1 cellular context compared by ENCODE assay signal in the genomic region with DNA sequence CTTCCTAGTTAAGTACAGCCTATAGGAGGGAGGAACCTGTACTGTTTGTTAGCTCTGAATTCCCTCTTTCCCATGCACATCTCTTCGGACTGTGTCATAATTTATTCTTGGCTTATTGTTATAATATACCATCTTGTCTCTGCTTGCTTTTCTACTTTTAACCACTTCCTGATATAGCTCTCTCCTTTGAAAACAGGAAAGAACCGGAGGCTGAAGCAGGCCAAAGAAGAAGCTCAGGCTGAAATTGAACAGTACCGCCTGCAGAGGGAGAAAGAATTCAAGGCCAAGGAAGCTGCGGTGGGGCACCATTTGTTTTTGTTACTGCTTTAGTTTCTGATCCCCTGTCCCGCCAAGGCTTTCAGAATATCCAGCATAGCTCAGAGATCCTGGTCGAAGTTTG.
TF ChIP-seq lines count a peak whose summit lies in the region.

No MANE protein-coding gene starts in this region.

TF ChIP-seq in GM23338, 12 proteins besides CTCF, POLR2A, EP300 and RAD21 (continued from another document):
- TF ChIP-seq, protein P1, sequence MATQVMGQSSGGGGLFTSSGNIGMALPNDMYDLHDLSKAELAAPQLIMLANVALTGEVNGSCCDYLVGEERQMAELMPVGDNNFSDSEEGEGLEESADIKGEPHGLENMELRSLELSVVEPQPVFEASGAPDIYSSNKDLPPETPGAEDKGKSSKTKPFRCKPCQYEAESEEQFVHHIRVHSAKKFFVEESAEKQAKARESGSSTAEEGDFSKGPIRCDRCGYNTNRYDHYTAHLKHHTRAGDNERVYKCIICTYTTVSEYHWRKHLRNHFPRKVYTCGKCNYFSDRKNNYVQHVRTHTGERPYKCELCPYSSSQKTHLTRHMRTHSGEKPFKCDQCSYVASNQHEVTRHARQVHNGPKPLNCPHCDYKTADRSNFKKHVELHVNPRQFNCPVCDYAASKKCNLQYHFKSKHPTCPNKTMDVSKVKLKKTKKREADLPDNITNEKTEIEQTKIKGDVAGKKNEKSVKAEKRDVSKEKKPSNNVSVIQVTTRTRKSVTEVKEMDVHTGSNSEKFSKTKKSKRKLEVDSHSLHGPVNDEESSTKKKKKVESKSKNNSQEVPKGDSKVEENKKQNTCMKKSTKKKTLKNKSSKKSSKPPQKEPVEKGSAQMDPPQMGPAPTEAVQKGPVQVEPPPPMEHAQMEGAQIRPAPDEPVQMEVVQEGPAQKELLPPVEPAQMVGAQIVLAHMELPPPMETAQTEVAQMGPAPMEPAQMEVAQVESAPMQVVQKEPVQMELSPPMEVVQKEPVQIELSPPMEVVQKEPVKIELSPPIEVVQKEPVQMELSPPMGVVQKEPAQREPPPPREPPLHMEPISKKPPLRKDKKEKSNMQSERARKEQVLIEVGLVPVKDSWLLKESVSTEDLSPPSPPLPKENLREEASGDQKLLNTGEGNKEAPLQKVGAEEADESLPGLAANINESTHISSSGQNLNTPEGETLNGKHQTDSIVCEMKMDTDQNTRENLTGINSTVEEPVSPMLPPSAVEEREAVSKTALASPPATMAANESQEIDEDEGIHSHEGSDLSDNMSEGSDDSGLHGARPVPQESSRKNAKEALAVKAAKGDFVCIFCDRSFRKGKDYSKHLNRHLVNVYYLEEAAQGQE (IDR thresholded peaks at IDR 0.05; ENCODE audit: unreplicated experiment) = no peak
- TF ChIP-seq, protein P2, sequence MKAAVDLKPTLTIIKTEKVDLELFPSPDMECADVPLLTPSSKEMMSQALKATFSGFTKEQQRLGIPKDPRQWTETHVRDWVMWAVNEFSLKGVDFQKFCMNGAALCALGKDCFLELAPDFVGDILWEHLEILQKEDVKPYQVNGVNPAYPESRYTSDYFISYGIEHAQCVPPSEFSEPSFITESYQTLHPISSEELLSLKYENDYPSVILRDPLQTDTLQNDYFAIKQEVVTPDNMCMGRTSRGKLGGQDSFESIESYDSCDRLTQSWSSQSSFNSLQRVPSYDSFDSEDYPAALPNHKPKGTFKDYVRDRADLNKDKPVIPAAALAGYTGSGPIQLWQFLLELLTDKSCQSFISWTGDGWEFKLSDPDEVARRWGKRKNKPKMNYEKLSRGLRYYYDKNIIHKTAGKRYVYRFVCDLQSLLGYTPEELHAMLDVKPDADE (IDR thresholded peaks at IDR 0.05) = no peak
- TF ChIP-seq EZH2phosphoT487 (IDR thresholded peaks at IDR 0.05; ENCODE audit: unreplicated experiment) = no peak
